In genomic region chr15:74422723-74423442, GRCh38 we compare ENCODE assay signal across 1 cellular context.
TF ChIP-seq lines count a peak whose summit lies in the region.

No MANE protein-coding gene starts in this region.

TF ChIP-seq in HepG2, 621 proteins besides CTCF, POLR2A, EP300 and RAD21 (continued from another document and continues in another):
- TF ChIP-seq, protein P1, sequence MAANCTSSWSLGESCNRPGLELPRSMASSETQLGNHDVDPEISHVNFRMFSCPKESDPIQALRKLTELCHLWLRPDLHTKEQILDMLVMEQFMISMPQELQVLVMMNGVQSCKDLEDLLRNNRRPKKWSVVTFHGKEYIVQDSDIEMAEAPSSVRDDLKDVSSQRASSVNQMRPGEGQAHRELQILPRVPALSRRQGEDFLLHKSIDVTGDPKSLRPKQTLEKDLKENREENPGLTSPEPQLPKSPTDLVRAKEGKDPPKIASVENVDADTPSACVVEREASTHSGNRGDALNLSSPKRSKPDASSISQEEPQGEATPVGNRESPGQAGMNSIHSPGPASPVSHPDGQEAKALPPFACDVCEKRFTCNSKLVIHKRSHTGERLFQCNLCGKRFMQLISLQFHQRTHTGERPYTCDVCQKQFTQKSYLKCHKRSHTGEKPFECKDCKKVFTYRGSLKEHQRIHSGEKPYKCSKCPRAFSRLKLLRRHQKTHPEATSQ (CRISPR knock-in tag; IDR thresholded peaks at IDR 0.05; ENCODE audit: borderline replicate concordance) = no peak
- TF ChIP-seq ZSCAN22 (CRISPR knock-in tag; IDR thresholded peaks at IDR 0.05) (no peak), ZNF788 (CRISPR knock-in tag; IDR thresholded peaks at IDR 0.05; ENCODE audit: borderline replicate concordance) (peak; percentile 33; the same call in 1 of the 2 replicates), SRSF4 (IDR thresholded peaks at IDR 0.05; ENCODE audit: low read depth, low read length, poor library complexity, severe bottlenecking) (no peak), MYC (CRISPR knock-in tag; IDR thresholded peaks at IDR 0.05; ENCODE audit: borderline replicate concordance) (peak; percentile 52; the same call in 1 of the 2 replicates), NFKB2 (CRISPR knock-in tag; IDR thresholded peaks at IDR 0.05; ENCODE audit: borderline replicate concordance) (no peak), ZBTB44 (CRISPR knock-in tag; IDR thresholded peaks at IDR 0.05) (no peak), RFXAP (CRISPR knock-in tag; IDR thresholded peaks at IDR 0.05; ENCODE audit: borderline replicate concordance) (no peak; the same call in 1 of the 2 replicates), NAIF1 (CRISPR knock-in tag; IDR thresholded peaks at IDR 0.05; ENCODE audit: borderline replicate concordance) (no peak), ZNF235 (CRISPR knock-in tag; IDR thresholded peaks at IDR 0.05; ENCODE audit: borderline replicate concordance) (no peak), ZNF510 (CRISPR knock-in tag; IDR thresholded peaks at IDR 0.05; ENCODE audit: low read depth) (no peak), FOXA3 (CRISPR knock-in tag; IDR thresholded peaks at IDR 0.05) (0 out of 2 replicates have a peak, but pooled peaks have one; percentile 6), ZEB1 (IDR thresholded peaks at IDR 0.05; ENCODE audit: insufficient replicate concordance, low read depth) (no peak), IKZF4 (CRISPR knock-in tag; IDR thresholded peaks at IDR 0.05; ENCODE audit: borderline replicate concordance, low read depth, not compliant biosample characterization) (no peak), HDAC2 (CRISPR knock-in tag; IDR thresholded peaks at IDR 0.05) (no peak; the same call in 1 of the 2 replicates), HDAC6 (IDR thresholded peaks at IDR 0.05; ENCODE audit: low read depth, low read length) (no peak), ZNF709 (CRISPR knock-in tag; IDR thresholded peaks at IDR 0.05) (no peak), MYPOP (CRISPR knock-in tag; IDR thresholded peaks at IDR 0.05) (no peak; the same call in 1 of the 2 replicates), KLF16 (CRISPR knock-in tag; IDR thresholded peaks at IDR 0.05) (no peak), MAFF (IDR thresholded peaks at IDR 0.05; ENCODE audit: low read depth, low read length) (no peak), MEIS1 (CRISPR knock-in tag; IDR thresholded peaks at IDR 0.05; ENCODE audit: borderline replicate concordance) (0 out of 2 replicates have a peak, but pooled peaks have one; percentile 43), ZNF569 (CRISPR knock-in tag; IDR thresholded peaks at IDR 0.05; ENCODE audit: borderline replicate concordance) (no peak), ZNF841 (CRISPR knock-in tag; IDR thresholded peaks at IDR 0.05; ENCODE audit: borderline replicate concordance) (no peak), TARDBP (CRISPR knock-in tag; IDR thresholded peaks at IDR 0.05) (peak; percentile 72; the same call in 1 of the 2 replicates), ZNF251 (CRISPR knock-in tag; IDR thresholded peaks at IDR 0.05) (no peak), NFKBIZ (CRISPR knock-in tag; IDR thresholded peaks at IDR 0.05) (no peak), ARNT (IDR thresholded peaks at IDR 0.05) (no peak), ZBTB8A (CRISPR knock-in tag; IDR thresholded peaks at IDR 0.05; ENCODE audit: borderline replicate concordance, low read depth) (no peak), ZNF44 (CRISPR knock-in tag; IDR thresholded peaks at IDR 0.05) (no peak), ZNF572 (CRISPR knock-in tag; IDR thresholded peaks at IDR 0.05) (no peak), ZNF773 (CRISPR knock-in tag; IDR thresholded peaks at IDR 0.05; ENCODE audit: borderline replicate concordance) (no peak), TBX3 (IDR thresholded peaks at IDR 0.05; ENCODE audit: borderline replicate concordance) (no peak), ZNF33B (CRISPR knock-in tag; IDR thresholded peaks at IDR 0.05) (no peak), ZFP36L2 (CRISPR knock-in tag; IDR thresholded peaks at IDR 0.05) (no peak), ZFP90 (CRISPR knock-in tag; IDR thresholded peaks at IDR 0.05; ENCODE audit: borderline replicate concordance) (0 out of 2 replicates have a peak, but pooled peaks have one; percentile 40), KDM5A (IDR thresholded peaks at IDR 0.05; ENCODE audit: borderline replicate concordance, low read length) (no peak), ETV6 (CRISPR knock-in tag; conservative IDR thresholded peaks at IDR 0.05) (no peak), ZBTB3 (CRISPR knock-in tag; IDR thresholded peaks at IDR 0.05; ENCODE audit: borderline replicate concordance, low read depth) (no peak), ARID2 (CRISPR knock-in tag; IDR thresholded peaks at IDR 0.05; ENCODE audit: borderline replicate concordance) (0 out of 2 replicates have a peak, but pooled peaks have one; percentile 40), ZNF34 (CRISPR knock-in tag; IDR thresholded peaks at IDR 0.05; ENCODE audit: borderline replicate concordance) (no peak), ZNF20 (CRISPR knock-in tag; IDR thresholded peaks at IDR 0.05) (no peak), ZNF775 (CRISPR knock-in tag; IDR thresholded peaks at IDR 0.05; ENCODE audit: borderline replicate concordance) (no peak)
- TF ChIP-seq, protein P2, sequence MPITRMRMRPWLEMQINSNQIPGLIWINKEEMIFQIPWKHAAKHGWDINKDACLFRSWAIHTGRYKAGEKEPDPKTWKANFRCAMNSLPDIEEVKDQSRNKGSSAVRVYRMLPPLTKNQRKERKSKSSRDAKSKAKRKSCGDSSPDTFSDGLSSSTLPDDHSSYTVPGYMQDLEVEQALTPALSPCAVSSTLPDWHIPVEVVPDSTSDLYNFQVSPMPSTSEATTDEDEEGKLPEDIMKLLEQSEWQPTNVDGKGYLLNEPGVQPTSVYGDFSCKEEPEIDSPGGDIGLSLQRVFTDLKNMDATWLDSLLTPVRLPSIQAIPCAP (CRISPR knock-in tag; IDR thresholded peaks at IDR 0.05; ENCODE audit: low read depth) = no peak
- TF ChIP-seq, protein P3, sequence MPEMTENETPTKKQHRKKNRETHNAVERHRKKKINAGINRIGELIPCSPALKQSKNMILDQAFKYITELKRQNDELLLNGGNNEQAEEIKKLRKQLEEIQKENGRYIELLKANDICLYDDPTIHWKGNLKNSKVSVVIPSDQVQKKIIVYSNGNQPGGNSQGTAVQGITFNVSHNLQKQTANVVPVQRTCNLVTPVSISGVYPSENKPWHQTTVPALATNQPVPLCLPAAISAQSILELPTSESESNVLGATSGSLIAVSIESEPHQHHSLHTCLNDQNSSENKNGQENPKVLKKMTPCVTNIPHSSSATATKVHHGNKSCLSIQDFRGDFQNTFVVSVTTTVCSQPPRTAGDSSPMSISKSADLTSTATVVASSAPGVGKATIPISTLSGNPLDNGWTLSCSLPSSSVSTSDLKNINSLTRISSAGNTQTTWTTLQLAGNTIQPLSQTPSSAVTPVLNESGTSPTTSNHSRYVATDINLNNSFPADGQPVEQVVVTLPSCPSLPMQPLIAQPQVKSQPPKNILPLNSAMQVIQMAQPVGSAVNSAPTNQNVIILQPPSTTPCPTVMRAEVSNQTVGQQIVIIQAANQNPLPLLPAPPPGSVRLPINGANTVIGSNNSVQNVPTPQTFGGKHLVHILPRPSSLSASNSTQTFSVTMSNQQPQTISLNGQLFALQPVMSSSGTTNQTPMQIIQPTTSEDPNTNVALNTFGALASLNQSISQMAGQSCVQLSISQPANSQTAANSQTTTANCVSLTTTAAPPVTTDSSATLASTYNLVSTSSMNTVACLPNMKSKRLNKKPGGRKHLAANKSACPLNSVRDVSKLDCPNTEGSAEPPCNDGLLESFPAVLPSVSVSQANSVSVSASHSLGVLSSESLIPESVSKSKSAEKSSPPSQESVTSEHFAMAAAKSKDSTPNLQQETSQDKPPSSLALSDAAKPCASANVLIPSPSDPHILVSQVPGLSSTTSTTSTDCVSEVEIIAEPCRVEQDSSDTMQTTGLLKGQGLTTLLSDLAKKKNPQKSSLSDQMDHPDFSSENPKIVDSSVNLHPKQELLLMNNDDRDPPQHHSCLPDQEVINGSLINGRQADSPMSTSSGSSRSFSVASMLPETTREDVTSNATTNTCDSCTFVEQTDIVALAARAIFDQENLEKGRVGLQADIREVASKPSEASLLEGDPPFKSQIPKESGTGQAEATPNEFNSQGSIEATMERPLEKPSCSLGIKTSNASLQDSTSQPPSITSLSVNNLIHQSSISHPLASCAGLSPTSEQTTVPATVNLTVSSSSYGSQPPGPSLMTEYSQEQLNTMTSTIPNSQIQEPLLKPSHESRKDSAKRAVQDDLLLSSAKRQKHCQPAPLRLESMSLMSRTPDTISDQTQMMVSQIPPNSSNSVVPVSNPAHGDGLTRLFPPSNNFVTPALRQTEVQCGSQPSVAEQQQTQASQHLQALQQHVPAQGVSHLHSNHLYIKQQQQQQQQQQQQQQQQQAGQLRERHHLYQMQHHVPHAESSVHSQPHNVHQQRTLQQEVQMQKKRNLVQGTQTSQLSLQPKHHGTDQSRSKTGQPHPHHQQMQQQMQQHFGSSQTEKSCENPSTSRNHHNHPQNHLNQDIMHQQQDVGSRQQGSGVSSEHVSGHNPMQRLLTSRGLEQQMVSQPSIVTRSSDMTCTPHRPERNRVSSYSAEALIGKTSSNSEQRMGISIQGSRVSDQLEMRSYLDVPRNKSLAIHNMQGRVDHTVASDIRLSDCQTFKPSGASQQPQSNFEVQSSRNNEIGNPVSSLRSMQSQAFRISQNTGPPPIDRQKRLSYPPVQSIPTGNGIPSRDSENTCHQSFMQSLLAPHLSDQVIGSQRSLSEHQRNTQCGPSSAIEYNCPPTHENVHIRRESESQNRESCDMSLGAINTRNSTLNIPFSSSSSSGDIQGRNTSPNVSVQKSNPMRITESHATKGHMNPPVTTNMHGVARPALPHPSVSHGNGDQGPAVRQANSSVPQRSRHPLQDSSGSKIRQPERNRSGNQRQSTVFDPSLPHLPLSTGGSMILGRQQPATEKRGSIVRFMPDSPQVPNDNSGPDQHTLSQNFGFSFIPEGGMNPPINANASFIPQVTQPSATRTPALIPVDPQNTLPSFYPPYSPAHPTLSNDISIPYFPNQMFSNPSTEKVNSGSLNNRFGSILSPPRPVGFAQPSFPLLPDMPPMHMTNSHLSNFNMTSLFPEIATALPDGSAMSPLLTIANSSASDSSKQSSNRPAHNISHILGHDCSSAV (CRISPR knock-in tag; IDR thresholded peaks at IDR 0.05; ENCODE audit: borderline replicate concordance) = no peak
- TF ChIP-seq, protein P4, sequence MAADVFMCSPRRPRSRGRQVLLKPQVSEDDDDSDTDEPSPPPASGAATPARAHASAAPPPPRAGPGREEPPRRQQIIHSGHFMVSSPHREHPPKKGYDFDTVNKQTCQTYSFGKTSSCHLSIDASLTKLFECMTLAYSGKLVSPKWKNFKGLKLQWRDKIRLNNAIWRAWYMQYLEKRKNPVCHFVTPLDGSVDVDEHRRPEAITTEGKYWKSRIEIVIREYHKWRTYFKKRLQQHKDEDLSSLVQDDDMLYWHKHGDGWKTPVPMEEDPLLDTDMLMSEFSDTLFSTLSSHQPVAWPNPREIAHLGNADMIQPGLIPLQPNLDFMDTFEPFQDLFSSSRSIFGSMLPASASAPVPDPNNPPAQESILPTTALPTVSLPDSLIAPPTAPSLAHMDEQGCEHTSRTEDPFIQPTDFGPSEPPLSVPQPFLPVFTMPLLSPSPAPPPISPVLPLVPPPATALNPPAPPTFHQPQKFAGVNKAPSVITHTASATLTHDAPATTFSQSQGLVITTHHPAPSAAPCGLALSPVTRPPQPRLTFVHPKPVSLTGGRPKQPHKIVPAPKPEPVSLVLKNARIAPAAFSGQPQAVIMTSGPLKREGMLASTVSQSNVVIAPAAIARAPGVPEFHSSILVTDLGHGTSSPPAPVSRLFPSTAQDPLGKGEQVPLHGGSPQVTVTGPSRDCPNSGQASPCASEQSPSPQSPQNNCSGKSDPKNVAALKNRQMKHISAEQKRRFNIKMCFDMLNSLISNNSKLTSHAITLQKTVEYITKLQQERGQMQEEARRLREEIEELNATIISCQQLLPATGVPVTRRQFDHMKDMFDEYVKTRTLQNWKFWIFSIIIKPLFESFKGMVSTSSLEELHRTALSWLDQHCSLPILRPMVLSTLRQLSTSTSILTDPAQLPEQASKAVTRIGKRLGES (CRISPR knock-in tag; IDR thresholded peaks at IDR 0.05; ENCODE audit: borderline replicate concordance) = no peak
- TF ChIP-seq, protein P5, sequence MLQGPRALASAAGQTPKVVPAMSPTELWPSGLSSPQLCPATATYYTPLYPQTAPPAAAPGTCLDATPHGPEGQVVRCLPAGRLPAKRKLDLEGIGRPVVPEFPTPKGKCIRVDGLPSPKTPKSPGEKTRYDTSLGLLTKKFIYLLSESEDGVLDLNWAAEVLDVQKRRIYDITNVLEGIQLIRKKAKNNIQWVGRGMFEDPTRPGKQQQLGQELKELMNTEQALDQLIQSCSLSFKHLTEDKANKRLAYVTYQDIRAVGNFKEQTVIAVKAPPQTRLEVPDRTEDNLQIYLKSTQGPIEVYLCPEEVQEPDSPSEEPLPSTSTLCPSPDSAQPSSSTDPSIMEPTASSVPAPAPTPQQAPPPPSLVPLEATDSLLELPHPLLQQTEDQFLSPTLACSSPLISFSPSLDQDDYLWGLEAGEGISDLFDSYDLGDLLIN (CRISPR knock-in tag; IDR thresholded peaks at IDR 0.05; ENCODE audit: borderline replicate concordance) = 0 out of 2 replicates have a peak, but pooled peaks have one; percentile 40
- TF ChIP-seq, protein P6, sequence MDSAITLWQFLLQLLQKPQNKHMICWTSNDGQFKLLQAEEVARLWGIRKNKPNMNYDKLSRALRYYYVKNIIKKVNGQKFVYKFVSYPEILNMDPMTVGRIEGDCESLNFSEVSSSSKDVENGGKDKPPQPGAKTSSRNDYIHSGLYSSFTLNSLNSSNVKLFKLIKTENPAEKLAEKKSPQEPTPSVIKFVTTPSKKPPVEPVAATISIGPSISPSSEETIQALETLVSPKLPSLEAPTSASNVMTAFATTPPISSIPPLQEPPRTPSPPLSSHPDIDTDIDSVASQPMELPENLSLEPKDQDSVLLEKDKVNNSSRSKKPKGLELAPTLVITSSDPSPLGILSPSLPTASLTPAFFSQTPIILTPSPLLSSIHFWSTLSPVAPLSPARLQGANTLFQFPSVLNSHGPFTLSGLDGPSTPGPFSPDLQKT (CRISPR knock-in tag; IDR thresholded peaks at IDR 0.05; ENCODE audit: borderline replicate concordance) = no peak
- TF ChIP-seq, protein P7, sequence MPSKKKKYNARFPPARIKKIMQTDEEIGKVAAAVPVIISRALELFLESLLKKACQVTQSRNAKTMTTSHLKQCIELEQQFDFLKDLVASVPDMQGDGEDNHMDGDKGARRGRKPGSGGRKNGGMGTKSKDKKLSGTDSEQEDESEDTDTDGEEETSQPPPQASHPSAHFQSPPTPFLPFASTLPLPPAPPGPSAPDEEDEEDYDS (CRISPR knock-in tag; IDR thresholded peaks at IDR 0.05) = no peak
